ENCODE assay signal across 9 cellular contexts in genomic region chr10:14564268-14564744, GRCh38.
DNase-seq lines count a peak whose midpoint lies in the region; ATAC-seq lines count a peak whose summit lies in the region.
"Had no signal": no experiment of that assay in that cellular context is flagged by ENCODE, and none has a peak within 500 bp of the region (broad histone marks: within the 10 kb centered on the region; RNA-seq: fewer than 3 reads in every experiment).

No MANE protein-coding gene starts in this region.

- ATAC-seq in activated CD4-positive, CD25-positive, alpha-beta regulatory T cell treated with anti-CD3 and anti-CD28 coated beads, Interleukin-2, amount 50 U/mL, for 24 hours, result peak; percentile 58 to 68
- peak; percentile 53 for ATAC-seq in HG03571 (IDR thresholded peaks at IDR 0.05; ENCODE audit: unreplicated experiment)
- peak; percentile 34 to 58 for ATAC-seq in activated naive CD4-positive, alpha-beta T cell treated with anti-CD3 and anti-CD28 coated beads, Interleukin-2, amount 50 U/mL, for 72 hours

- H3K36me3 Mint-ChIP-seq in activated naive CD4-positive, alpha-beta T cell treated with anti-CD3 and anti-CD28 coated beads, Interleukin-2, amount 50 U/mL, for 72 hours, result peaks cover 22 to 63% of the 10 kb centered on the region in 2 donors

- peak overlapping the region; percentile 84 to 92 for H3K27ac Mint-ChIP-seq in activated naive CD4-positive, alpha-beta T cell treated with anti-CD3 and anti-CD28 coated beads, Interleukin-2, amount 50 U/mL, for 72 hours

- DNase-seq in activated CD4-positive, CD25-positive, alpha-beta regulatory T cell treated with anti-CD3 and anti-CD28 coated beads, Interleukin-2, amount 50 U/mL, for 72 hours, result no peak
- DNase-seq in activated naive CD4-positive, alpha-beta T cell treated with anti-CD3 and anti-CD28 coated beads, Interleukin-2, amount 50 U/mL, for 72 hours (ENCODE audit: low spot score in 2 of 2), result no peak
- DNase-seq in renal cortical epithelial cell (ENCODE audit: low read depth) (peak; percentile 73), SHP77 treated with DMSO at 0.1 percent for 48 hours (lab: John Stamatoyannopoulos, UW) (no peak), NK-92 (lab: John Stamatoyannopoulos, UW; ENCODE audit: unreplicated experiment) (no peak)
- no peak for DNase-seq in effector CD8-positive, alpha-beta T cell (lab: John Stamatoyannopoulos, UW)
- DNase-seq: heart right ventricle had no signal

- peaks cover 0 to 16% of the 10 kb centered on the region in 2 donors for H3K9me3 Mint-ChIP-seq in activated naive CD4-positive, alpha-beta T cell treated with anti-CD3 and anti-CD28 coated beads, Interleukin-2, amount 50 U/mL, for 72 hours
